In genomic region chr3:25789596-25790556, GRCh38 we compare ENCODE assay signal across 8 cellular contexts. TPM values are rescaled to one million over a fixed set of nuclear protein-coding genes. Genes with fewer than 3 reads are reported as not detected.
A peak's percentile ranks its signal among the peaks of the same experiment; 100 is the strongest.
DNase-seq lines count a peak whose midpoint lies in the region; ATAC-seq and TF ChIP-seq lines count a peak whose summit lies in the region.

Gene OXSM, plus strand, starts transcription at chr3:25790090. Its CDS starts 931 bp downstream, at chr3:25791021.

- peaks cover 67% of the 10 kb centered on the region for H3K4me1 Mint-ChIP-seq in stimulated activated naive CD8-positive, alpha-beta T cell treated with anti-CD3 and anti-CD28 coated beads, Interleukin-15, amount 100 ng/mL, for 72 hours

- H3K27me3 ChIP-seq in HAP-1 (ENCODE audit: low read depth) (no peaks in the 10 kb centered on the region), MM.1S (replicated peaks; ENCODE audit: insufficient read depth, low read length) (no peaks in the 10 kb centered on the region), neural cell (ENCODE audit: insufficient read depth, low read depth, low read length) (no peaks in the 10 kb centered on the region)

- H3K27ac ChIP-seq in MM.1S (ENCODE audit: low read length) (peak within 1 kb of the TSS; percentile 63), neural cell (ENCODE audit: low read length) (peak within 1 kb of the TSS; percentile 64)

- H2AFZ ChIP-seq in MM.1S (ENCODE audit: low read length), result peak within 1 kb of the TSS; percentile 78
- H2AFZ ChIP-seq in neural cell (ENCODE audit: low read depth, low read length), result peak within 1 kb of the TSS; percentile 10

- TF ChIP-seq RAD21 in neural cell (conservative IDR thresholded peaks at IDR 0.05), result no peak

- peak within 1 kb of the TSS; percentile 72 for H3K4me2 ChIP-seq in MM.1S (ENCODE audit: low read depth, low read length)
- peak within 1 kb of the TSS; percentile 17 for H3K4me2 ChIP-seq in neural cell (ENCODE audit: low read length)

- in situ Hi-C loops in G401 (cut with HindIII; ENCODE audit: low sequenced_read_pairs) (no loop called here), HAP-1 (cut with MboI; ENCODE audit: low sequenced_read_pairs) (no loop called here)

- H3K27me3 Mint-ChIP-seq in stimulated activated naive CD8-positive, alpha-beta T cell treated with anti-CD3 and anti-CD28 coated beads, Interleukin-15, amount 100 ng/mL, for 72 hours, result no peaks in the 10 kb centered on the region

- H3K36me3 ChIP-seq in HAP-1 (replicated peaks) (peaks cover 4% of the 10 kb centered on the region), MM.1S (replicated peaks; ENCODE audit: insufficient read depth, low read length) (no peaks in the 10 kb centered on the region), neural cell (ENCODE audit: insufficient read depth, low read length) (no peaks in the 10 kb centered on the region)

- TF ChIP-seq EP300 in neural cell (conservative IDR thresholded peaks at IDR 0.05; ENCODE audit: poor library complexity, severe bottlenecking), result no peak

- DNase-seq in G401 (ENCODE audit: low spot score), result peak; percentile 90
- DNase-seq in HAP-1 (ENCODE audit: low spot score in 2 of 2), result peak; percentile 74 to 89
- DNase-seq in MM.1S, result peak; percentile 97
- peak; percentile 66 for DNase-seq in SIG-M5 (lab: John Stamatoyannopoulos, UW)
- DNase-seq in activated effector memory CD4-positive, alpha-beta T cell treated with anti-CD3 and anti-CD28 coated beads, Interleukin-2, amount 50 U/mL, for 16 hours, result peak; percentile 97
- DNase-seq in foreskin fibroblast, result peak; percentile 91 to 95
- DNase-seq in stimulated activated naive CD8-positive, alpha-beta T cell treated with anti-CD3 and anti-CD28 coated beads, Interleukin-15, amount 100 ng/mL, for 72 hours, result peak; percentile 88 to 94

- peak within 1 kb of the TSS; percentile 95 to 99 for H3K27ac Mint-ChIP-seq in stimulated activated naive CD8-positive, alpha-beta T cell treated with anti-CD3 and anti-CD28 coated beads, Interleukin-15, amount 100 ng/mL, for 72 hours

- H3K79me2 ChIP-seq in MM.1S (ENCODE audit: low read length) (peaks cover 28% of the 10 kb centered on the region), neural cell (replicated peaks; ENCODE audit: insufficient read depth, low read length) (no peaks in the 10 kb centered on the region)

- H3K9ac ChIP-seq in MM.1S (ENCODE audit: low read length) (peak within 1 kb of the TSS; percentile 73), neural cell (ENCODE audit: low read length) (peak within 1 kb of the TSS; percentile 59)

- peak; percentile 94 for ATAC-seq in stimulated activated naive CD8-positive, alpha-beta T cell treated with anti-CD3 and anti-CD28 coated beads, Interleukin-15, amount 100 ng/mL, for 72 hours

- no peak for TF ChIP-seq CTCF in MM.1S (IDR thresholded peaks at IDR 0.05; ENCODE audit: low read length)
- TF ChIP-seq CTCF in foreskin fibroblast (IDR thresholded peaks at IDR 0.05; ENCODE audit: low read depth, low read length), result no peak
- TF ChIP-seq CTCF in neural cell (IDR thresholded peaks at IDR 0.05; ENCODE audit: poor library complexity, severe bottlenecking), result peak; percentile 10

- peaks cover 40% of the 10 kb centered on the region for H3K4me1 ChIP-seq in HAP-1
- peaks cover 27% of the 10 kb centered on the region for H3K4me1 ChIP-seq in MM.1S (ENCODE audit: low read length)

- H3K4me3 ChIP-seq in HAP-1 (peak within 1 kb of the TSS; percentile 41), MM.1S (ENCODE audit: low read length) (peak within 1 kb of the TSS; percentile 83), foreskin fibroblast (ENCODE audit: low read depth in 1 of 2, low read length in 2 of 2) (peak within 1 kb of the TSS; percentile 79 to 85), neural cell (ENCODE audit: low read length) (peak within 1 kb of the TSS; percentile 66)

- no peaks in the 10 kb centered on the region for H3K9me3 ChIP-seq in HAP-1
- no peaks in the 10 kb centered on the region for H3K9me3 ChIP-seq in MM.1S (replicated peaks; ENCODE audit: insufficient read depth, low read length)
- H3K9me3 ChIP-seq in neural cell (ENCODE audit: low read length), result no peaks in the 10 kb centered on the region

- peak within 1 kb of the TSS; percentile 95 for H3K4me3 Mint-ChIP-seq in stimulated activated naive CD8-positive, alpha-beta T cell treated with anti-CD3 and anti-CD28 coated beads, Interleukin-15, amount 100 ng/mL, for 72 hours

- H4K20me1 ChIP-seq in MM.1S (ENCODE audit: insufficient read depth, low read length) (no peaks in the 10 kb centered on the region), neural cell (ENCODE audit: insufficient read depth) (no peaks in the 10 kb centered on the region)

- H3K9me2 ChIP-seq in MM.1S (replicated peaks; ENCODE audit: insufficient read depth, low read length) (no peaks in the 10 kb centered on the region), neural cell (ENCODE audit: insufficient read depth, low read length) (no peaks in the 10 kb centered on the region)

- H3F3A ChIP-seq in MM.1S (ENCODE audit: insufficient read depth, low read length), result 0 out of 2 replicates have a peak, but pooled peaks cover 3% of the 10 kb centered on the region
- H3F3A ChIP-seq in neural cell (ENCODE audit: insufficient read depth, low read length, poor library complexity, severe bottlenecking), result no peaks in the 10 kb centered on the region

- no peaks in the 10 kb centered on the region for H3K9me3 Mint-ChIP-seq in stimulated activated naive CD8-positive, alpha-beta T cell treated with anti-CD3 and anti-CD28 coated beads, Interleukin-15, amount 100 ng/mL, for 72 hours

TF ChIP-seq in neural cell, 6 proteins besides CTCF, POLR2A, EP300 and RAD21:
- TF ChIP-seq POLR2AphosphoS5 (IDR thresholded peaks at IDR 0.05), result peak; percentile 67
- peak; percentile 44 for TF ChIP-seq TAF1 (IDR thresholded peaks at IDR 0.05; ENCODE audit: low read depth)
- peak; percentile 63 for TF ChIP-seq MXI1 (conservative IDR thresholded peaks at IDR 0.05; ENCODE audit: poor library complexity, severe bottlenecking)
- no peak for TF ChIP-seq EZH2 (IDR thresholded peaks at IDR 0.05; ENCODE audit: borderline replicate concordance, insufficient read depth, low read length, poor library complexity, severe bottlenecking)
- TF ChIP-seq SMC3 (conservative IDR thresholded peaks at IDR 0.05; ENCODE audit: poor library complexity), result no peak
- TF ChIP-seq REST (IDR thresholded peaks at IDR 0.05; ENCODE audit: borderline replicate concordance), result no peak

RNA-seq across cellular contexts. Expression of gene OXSM, which starts in this region (rescaled TPM):
- 14.1 and 16.0 TPM in 2 replicates for total RNA-seq in G401 (2014; rRNA removed; shearing (Covaris generic))
- polyA plus RNA-seq in neural cell, result 6.7 and 11.9 TPM in 2 replicates
- 5.1 and 5.6 TPM in 2 replicates for polyA minus RNA-seq in neural cell

Comparison
In these comparisons a context has a peak if more than half of its experiments do, and no peak if none do; other contexts are left out.
1. Peak in every context shown above with its lines: DNase-seq, ATAC-seq, H3K4me3 ChIP-seq and H3K27ac ChIP-seq.